In genomic region chr1:41418868-41419583, GRCh38 we compare ENCODE assay signal across 8 cellular contexts. TPM values are rescaled to one million over a fixed set of nuclear protein-coding genes. Genes with fewer than 3 reads are reported as not detected.
DNase-seq lines count a peak whose midpoint lies in the region; ATAC-seq and TF ChIP-seq lines count a peak whose summit lies in the region.

No MANE protein-coding gene starts in this region.

- TF ChIP-seq CTCF in Panc1 (IDR thresholded peaks at IDR 0.05), result peak; percentile 18; the same call in 1 of the 2 replicates
- TF ChIP-seq CTCF in fibroblast of mammary gland (conservative IDR thresholded peaks at IDR 0.05; ENCODE audit: control insufficient read depth, insufficient read depth, low read depth, low read length), result no peak
- TF ChIP-seq CTCF in retinal pigment epithelial cell (conservative IDR thresholded peaks at IDR 0.05; ENCODE audit: low read depth, low read length), result peak; percentile 18

- BruUV-seq in Panc1 (replicated peaks; lab: Mats Ljungman, UMichigan), result no TSS peak

- intact Hi-C loops in Panc1 (cut with micrococcal nuclease; ENCODE audit: unreplicated experiment), result loop anchor here (5.0 kb wide), 2 partner anchors 137 to 152 kb away; no protein-coding TSS in a partner anchor

- no peak overlapping the region for H3K4me3 ChIP-seq in Panc1 (ENCODE audit: low read depth in 2 of 2, low read length in 2 of 2)
- no peak overlapping the region for H3K4me3 ChIP-seq in fibroblast of mammary gland (ENCODE audit: control insufficient read depth, low read depth, low read length)
- no peak overlapping the region for H3K4me3 ChIP-seq in retinal pigment epithelial cell (ENCODE audit: low read length)

- no peaks in the 10 kb centered on the region for H3K36me3 ChIP-seq in Panc1 (ENCODE audit: control insufficient read depth, insufficient read depth, low read length)

- CTCF ChIA-PET in Panc1 (lab: Charles Lee), result interaction anchor here (0.9 to 2.1 kb wide), 4 partner anchors 16 to 136 kb away, joined by 3 to 10 read pairs (median 4); no protein-coding TSS in a partner anchor

- no peak overlapping the region for H3K27ac ChIP-seq in Panc1 (ENCODE audit: low read length)

- in situ Hi-C loops in Panc1 (cut with HindIII; ENCODE audit: low pct_unique_long_range_greater_than_20kb, low sequenced_read_pairs), result no loop called here

- H3K9me3 ChIP-seq in Panc1 (ENCODE audit: control insufficient read depth, insufficient read depth, low read depth, low read length), result no peaks in the 10 kb centered on the region

- ATAC-seq in Panc1 (peak; percentile 73), GM18517 (IDR thresholded peaks at IDR 0.05; ENCODE audit: unreplicated experiment) (no peak)

- H3K27me3 ChIP-seq in Panc1 (ENCODE audit: control insufficient read depth, insufficient read depth, low read length), result no peaks in the 10 kb centered on the region

- POLR2A ChIA-PET in Panc1 (lab: Charles Lee), result interaction anchor here (0.6 kb wide), 1 partner anchor 118 kb away, joined by 4 read pairs; no protein-coding TSS in a partner anchor

- DNase-seq in EH (ENCODE audit: low read depth) (peak; percentile 93), Panc1 (ENCODE audit: low read depth, low spot score) (peak; percentile 53), fibroblast of mammary gland (ENCODE audit: low read depth) (peak; percentile 81), retinal pigment epithelial cell (ENCODE audit: low read depth) (peak; percentile 58), T-helper 1 cell (no peak), SKM-1 treated with dmso at 0.1 percent for 144 hours (lab: John Stamatoyannopoulos, UW; ENCODE audit: unreplicated experiment) (no peak)
- DNase-seq in activated CD4-positive, alpha-beta T cell treated with anti-CD3 and anti-CD28 coated beads for 4 hours, result no peak

- peaks cover 20% of the 10 kb centered on the region for H3K4me1 ChIP-seq in Panc1 (ENCODE audit: control insufficient read depth, insufficient read depth, low read length)

RNA-seq across cellular contexts. Expression of gene FOXO6, which starts 57.8 kb away (rescaled TPM):
- total RNA-seq in Panc1 (2021; ENCODE audit: unreplicated experiment), result 2.5 TPM
- 4.4 TPM for polyA plus RNA-seq in Panc1 (2012; ENCODE audit: insufficient read length)

Comparison
In these comparisons a context has a peak if more than half of its experiments do, and no peak if none do; other contexts are left out.
1. DNase-seq: peak in EH (single experiment), Panc1 (single experiment), fibroblast of mammary gland (single experiment) and retinal pigment epithelial cell (single experiment); none in T-helper 1 cell (0 of 5), activated CD4-positive, alpha-beta T cell treated with anti-CD3 and anti-CD28 coated beads for 4 hours (0 of 2) and SKM-1 treated with dmso at 0.1 percent for 144 hours (single experiment).